16 cellular contexts compared by ENCODE assay signal in genomic region chr10:61839911-61840310, GRCh38.
"Had no signal": no experiment of that assay in that cellular context is flagged by ENCODE, and none has a peak within 500 bp of the region (broad histone marks: within the 10 kb centered on the region; RNA-seq: fewer than 3 reads in every experiment).

No MANE protein-coding gene starts in this region.

- H3K27ac ChIP-seq: neutrophil had no signal

- H3K27me3 Mint-ChIP-seq: activated naive CD8-positive, alpha-beta T cell; central memory CD8-positive, alpha-beta T cell; naive thymus-derived CD8-positive, alpha-beta T cell; stimulated activated memory B cell treated with anti-CD40 and anti-IgM and Interleukin-4, amounts not matched to agents 10 μg/mL and 1 μg/mL and 100 μg/mL, for 72 hours had no signal

- H3K4me1 Mint-ChIP-seq: central memory CD8-positive, alpha-beta T cell; naive thymus-derived CD8-positive, alpha-beta T cell had no signal

- H3K27me3 ChIP-seq: neutrophil had no signal

- H3K9me3 ChIP-seq: neutrophil had no signal

- H3K9me3 Mint-ChIP-seq: central memory CD8-positive, alpha-beta T cell; naive thymus-derived CD8-positive, alpha-beta T cell; stimulated activated memory B cell treated with anti-CD40 and anti-IgM and Interleukin-4, amounts not matched to agents 10 μg/mL and 1 μg/mL and 100 μg/mL, for 72 hours had no signal

- H3K4me3 Mint-ChIP-seq: activated CD8-positive, alpha-beta T cell treated with anti-CD3 and anti-CD28 coated beads, Interleukin-2, amount 10 ng/mL, durations not matched to agents 7 days and 5 days; activated naive CD8-positive, alpha-beta T cell; brain; central memory CD8-positive, alpha-beta T cell; naive thymus-derived CD8-positive, alpha-beta T cell; stimulated activated memory B cell treated with anti-CD40 and anti-IgM and Interleukin-4, amounts not matched to agents 10 μg/mL and 1 μg/mL and 100 μg/mL, for 72 hours; T-helper 17 cell had no signal

- H3K27ac Mint-ChIP-seq: activated CD8-positive, alpha-beta T cell treated with anti-CD3 and anti-CD28 coated beads, Interleukin-2, amount 10 ng/mL, durations not matched to agents 7 days and 5 days; activated naive CD8-positive, alpha-beta T cell; naive thymus-derived CD8-positive, alpha-beta T cell; stimulated activated memory B cell treated with anti-CD40 and anti-IgM and Interleukin-4, amounts not matched to agents 10 μg/mL and 1 μg/mL and 100 μg/mL, for 72 hours; T-helper 17 cell had no signal

- ATAC-seq: activated CD8-positive, alpha-beta T cell treated with anti-CD3 and anti-CD28 coated beads, Interleukin-2, amount 10 ng/mL, durations not matched to agents 7 days and 5 days; naive thymus-derived CD8-positive, alpha-beta T cell; stimulated activated memory B cell treated with anti-CD40 and anti-IgM and Interleukin-4, amounts not matched to agents 10 μg/mL and 1 μg/mL and 100 μg/mL, for 72 hours; T-helper 17 cell had no signal

- H3K36me3 ChIP-seq: neutrophil had no signal

- DNase-seq: activated CD4-positive, alpha-beta T cell treated with anti-CD3 and anti-CD28 coated beads for 4 hours; activated CD8-positive, alpha-beta memory T cell treated with anti-CD3 and anti-CD28 coated beads, Interleukin-2, amount 50 U/mL, for 4 hours; activated CD8-positive, alpha-beta T cell treated with anti-CD3 and anti-CD28 coated beads, Interleukin-2, amount 10 ng/mL, durations not matched to agents 7 days and 5 days; activated gamma-delta T cell; activated T-cell treated with anti-CD3 and anti-CD28 coated beads, Interleukin-2, amount 50 U/mL, for 48 hours; amniotic stem cell; effector CD8-positive, alpha-beta T cell; foreskin fibroblast; glutamatergic neuron; naive thymus-derived CD8-positive, alpha-beta T cell; T-helper 17 cell had no signal

- H3K36me3 Mint-ChIP-seq: activated naive CD8-positive, alpha-beta T cell; brain; naive thymus-derived CD8-positive, alpha-beta T cell; stimulated activated memory B cell treated with anti-CD40 and anti-IgM and Interleukin-4, amounts not matched to agents 10 μg/mL and 1 μg/mL and 100 μg/mL, for 72 hours had no signal
